8 cellular contexts compared by ENCODE assay signal in genomic region chr21:25734654-25735220, GRCh38. TPM values are rescaled to one million over a fixed set of nuclear protein-coding genes. Genes with fewer than 3 reads are reported as not detected.
DNase-seq lines count a peak whose midpoint lies in the region; ATAC-seq, FAIRE-seq and TF ChIP-seq lines count a peak whose summit lies in the region.

ATP5PF (minus strand) TSS chr21:25734904; CDS start chr21:25729794, 5,110 bp downstream.
GABPA (plus strand) TSS chr21:25734972; CDS start chr21:25741599, 6,627 bp downstream.

- TF ChIP-seq EP300 in sigmoid colon (IDR thresholded peaks at IDR 0.05) = peak in 1 of 4 donors; percentile 47

- FAIRE-seq in TTC549 (lab: Jason Lieb, UNC) = peak; percentile 88

- H3K36me3 ChIP-seq in body of pancreas (replicated peaks in 1 of 2; ENCODE audit: insufficient read depth in 1 of 2, low read depth in 2 of 2) = no peaks in the 10 kb centered on the region
- H3K36me3 ChIP-seq in sigmoid colon = peaks cover 0 to 6% (median 0%) of the 10 kb centered on the region in 4 donors

- DNase-seq in NCI-H2107 treated with DMSO at 0.1 percent for 48 hours (lab: John Stamatoyannopoulos, UW; ENCODE audit: unreplicated experiment) (peak; percentile 97), body of pancreas (peak; percentile 97 to 98 (median 98)), iPS DF 4.7 (ENCODE audit: extremely low read depth, low spot score) (peak; percentile 91), sigmoid colon (peak; percentile 99)

- intact Hi-C loops in body of pancreas (cut with DNase I) = no loop called here
- intact Hi-C loops in sigmoid colon (cut with DNase I) = loop anchor here (5.0 to 10.0 kb wide), 4 partner anchors 58 to 1110 kb away; partner anchors contain the start of genes ADAMTS1, APP and MRPL39

- H3K9me3 ChIP-seq in body of pancreas (no peaks in the 10 kb centered on the region), sigmoid colon (no peaks in the 10 kb centered on the region)

- peak; percentile 85 for ATAC-seq in GM18520 (IDR thresholded peaks at IDR 0.05; ENCODE audit: unreplicated experiment)
- peak; percentile 84 for ATAC-seq in HG03064 (IDR thresholded peaks at IDR 0.05; ENCODE audit: low read depth, unreplicated experiment)
- peak; percentile 94 for ATAC-seq in body of pancreas

- WGBS in body of pancreas, 2 donors = 0% methylated on average over 24 to 33 of the region's 33 CpGs
- WGBS in sigmoid colon, 2 donors = 0% methylated on average over 33 of the region's 33 CpGs

- no peak for TF ChIP-seq CTCF in 22Rv1 (IDR thresholded peaks at IDR 0.05)
- no peak for TF ChIP-seq CTCF in body of pancreas (IDR thresholded peaks at IDR 0.05)
- no peak for TF ChIP-seq CTCF in sigmoid colon (IDR thresholded peaks at IDR 0.05)

- peak within 1 kb of the TSS; percentile 89 to 97 for H3K4me3 ChIP-seq in body of pancreas
- H3K4me3 ChIP-seq in sigmoid colon = peak within 1 kb of the TSS; percentile 81 to 98 (median 85)

- H3K4me1 ChIP-seq in body of pancreas (peaks cover 37% of the 10 kb centered on the region), sigmoid colon (peaks cover 0 to 59% (median 43%) of the 10 kb centered on the region in 4 donors)

- no peaks in the 10 kb centered on the region for H3K27me3 ChIP-seq in body of pancreas
- H3K27me3 ChIP-seq in sigmoid colon = no peaks in the 10 kb centered on the region

- H3K27ac ChIP-seq in 22Rv1 (peak within 1 kb of the TSS; percentile 98), body of pancreas (peak within 1 kb of the TSS; percentile 95 to 99 (median 98)), sigmoid colon (peak within 1 kb of the TSS; percentile 94 to 99 (median 98))

- TF ChIP-seq POLR2A in body of pancreas (IDR thresholded peaks at IDR 0.05) (peak; percentile 59 to 93 (median 91)), sigmoid colon (IDR thresholded peaks at IDR 0.05) (peak; percentile 92 to 94)

RNA-seq across cellular contexts. Expression of gene ATP5PF, which starts in this region (rescaled TPM):
- total RNA-seq in body of pancreas = 10 to 100 TPM; 20.4 to 37.6 TPM
- total RNA-seq in sigmoid colon = 100 to 1,000 TPM; 232 to 283 (median 239) TPM
- 1,000 to 10,000 TPM in 1 of 3 donors, 100 to 1,000 TPM in 2; 393 to 1,130 (median 799) TPM for polyA plus RNA-seq in sigmoid colon

RNA-seq across cellular contexts. Expression of gene GABPA, which starts in this region (rescaled TPM):
- total RNA-seq in body of pancreas (10 to 100 TPM in 1 of 2 donors, 1 to 10 TPM in 1; 8.9 to 11.2 TPM), sigmoid colon (10 to 100 TPM; 17.6 to 32.5 (median 27.2) TPM)
- polyA plus RNA-seq in sigmoid colon = 10 to 100 TPM; 10.8 to 13.2 (median 11.2) TPM

Comparison
In these comparisons a context has a peak if more than half of its experiments do, and no peak if none do; other contexts are left out.
1. Peak in every context shown above with its lines: DNase-seq, ATAC-seq, H3K4me3 ChIP-seq and H3K27ac ChIP-seq.
2. RNA of gene ATP5PF (total RNA-seq): 232 to 283 TPM in sigmoid colon; 20.4 to 37.6 TPM in body of pancreas; every median in the first group is over 4 times any median in the second.